8 cellular contexts compared by ENCODE assay signal in the genomic region with DNA sequence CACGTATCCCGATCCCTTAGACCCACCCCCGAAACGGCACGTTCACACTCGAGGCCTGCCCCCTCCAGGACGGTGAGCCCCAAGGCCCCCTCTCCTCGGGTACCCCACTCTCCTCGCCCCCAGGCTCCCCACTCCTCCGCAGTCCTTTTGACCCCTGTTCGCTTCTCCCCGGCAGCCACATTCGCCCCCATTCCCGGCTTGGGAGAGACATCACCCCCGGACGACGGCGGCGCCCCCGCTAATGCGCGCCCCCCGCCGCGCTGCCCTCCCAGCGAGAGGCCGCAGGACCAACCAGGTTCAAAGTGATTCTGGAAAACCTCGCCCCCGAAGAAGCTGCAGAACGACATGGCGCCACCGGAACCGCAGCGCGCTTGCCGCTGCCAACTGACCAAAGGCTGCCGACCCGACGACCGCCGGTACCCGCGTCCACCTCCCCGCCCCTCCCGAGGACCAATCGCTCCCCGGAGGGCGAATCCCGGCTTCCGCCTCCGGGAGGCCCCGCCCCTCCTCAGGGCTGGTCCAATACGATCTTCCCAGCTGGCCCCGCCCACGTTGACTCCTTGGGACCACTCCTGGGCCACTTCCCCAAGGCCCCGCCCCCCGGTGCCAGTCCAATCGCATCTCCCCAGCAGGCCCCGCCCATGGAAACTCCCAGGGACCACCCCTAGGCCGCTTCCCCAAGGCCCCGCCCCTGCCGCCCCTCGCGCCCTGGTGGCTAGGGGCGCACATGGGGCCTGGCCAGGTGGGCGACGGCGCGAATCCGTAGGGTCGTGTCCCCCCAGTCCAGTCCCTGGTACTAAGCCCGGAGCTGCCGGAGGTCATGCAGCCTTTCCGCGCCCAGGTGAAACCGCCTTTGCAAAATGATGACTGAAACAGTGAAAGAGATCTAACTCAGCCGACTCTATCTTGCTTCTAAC. TPM values are rescaled to one million over a fixed set of nuclear protein-coding genes. Genes with fewer than 3 reads are reported as not detected.
DNase-seq lines count a peak whose midpoint lies in the region; ATAC-seq, FAIRE-seq and TF ChIP-seq lines count a peak whose summit lies in the region.

MSRB1 (minus strand) TSS at position 390 of the 917 bp plus-strand sequence; CDS start at position 347, 43 bp downstream.

- 0 out of 2 replicates have a peak, but pooled peaks have one; percentile 13 for TF ChIP-seq CTCF in A673 (conservative IDR thresholded peaks at IDR 0.05; ENCODE audit: low read depth, low read length)
- no peak for TF ChIP-seq CTCF in VCaP (conservative IDR thresholded peaks at IDR 0.05)
- TF ChIP-seq CTCF in breast epithelium (IDR thresholded peaks at IDR 0.05): no peak

- intact Hi-C loops in A673 (cut with micrococcal nuclease; ENCODE audit: unreplicated experiment): no loop called here
- intact Hi-C loops in breast epithelium (cut with DNase I; ENCODE audit: low total_unique reads): no loop called here

- no peaks in the 10 kb centered on the region for H3K9me3 ChIP-seq in A673 (ENCODE audit: low read depth, low read length, poor library complexity, severe bottlenecking)
- no peaks in the 10 kb centered on the region for H3K9me3 ChIP-seq in breast epithelium
- no peaks in the 10 kb centered on the region for H3K9me3 ChIP-seq in iPS-20b (ENCODE audit: insufficient read depth, low read depth, low read length)
- H3K9me3 ChIP-seq in small intestine (ENCODE audit: control insufficient read depth, low read depth): no peaks in the 10 kb centered on the region

- H3K36me3 ChIP-seq in A673 (ENCODE audit: insufficient read depth, low read length, poor library complexity, severe bottlenecking) (no peaks in the 10 kb centered on the region), breast epithelium (no peaks in the 10 kb centered on the region), iPS-20b (ENCODE audit: insufficient read depth, low read depth, low read length) (peaks cover 17% of the 10 kb centered on the region; the same call in 1 of the 2 replicates), small intestine (ENCODE audit: control insufficient read depth in 2 of 2, insufficient read depth in 2 of 2, low read length in 2 of 2) (peaks cover 4 to 7% of the 10 kb centered on the region in 2 donors)

- no TSS peak for BruUV-seq in A673 (replicated peaks; lab: Mats Ljungman, UMichigan)

- peak within 1 kb of the TSS; percentile 73 for H3K4me3 ChIP-seq in A673 (ENCODE audit: low read depth, low read length, poor library complexity, severe bottlenecking)
- H3K4me3 ChIP-seq in breast epithelium: peak within 1 kb of the TSS; percentile 74 to 86 (median 84)
- H3K4me3 ChIP-seq in iPS-20b (ENCODE audit: low read length): peak within 1 kb of the TSS; percentile 87
- peak within 1 kb of the TSS; percentile 75 to 84 for H3K4me3 ChIP-seq in small intestine (ENCODE audit: low read depth in 1 of 2, low read length in 2 of 2)

- peak within 1 kb of the TSS; percentile 83 for H3K9ac ChIP-seq in iPS-20b (ENCODE audit: low read depth, low read length)

- POLR2A ChIA-PET in A673 (lab: Charles Lee; ENCODE audit: low non-redundant PET): no interaction called here

- FAIRE-seq in small intestine (lab: Jason Lieb, UNC): no peak

- DNase-seq in A673 (ENCODE audit: low spot score): peak; percentile 100
- peak; percentile 98 for DNase-seq in NCI-H2196 treated with DMSO at 0.1 percent for 48 hours (lab: John Stamatoyannopoulos, UW; ENCODE audit: unreplicated experiment)
- peak; percentile 99 to 100 for DNase-seq in breast epithelium (ENCODE audit: low spot score in 2 of 2)
- peak; percentile 100 for DNase-seq in small intestine

- H3K4me1 ChIP-seq in A673 (ENCODE audit: insufficient read depth, low read length, poor library complexity, severe bottlenecking) (peaks cover 18% of the 10 kb centered on the region), breast epithelium (peaks cover 0 to 10% of the 10 kb centered on the region in 2 donors), iPS-20b (ENCODE audit: insufficient read depth, low read length) (no peaks in the 10 kb centered on the region), small intestine (ENCODE audit: control insufficient read depth in 2 of 2, insufficient read depth in 1 of 2, low read depth in 1 of 2, low read length in 1 of 2) (peaks cover 0 to 2% of the 10 kb centered on the region in 2 donors)

- CTCF ChIA-PET in A673 (lab: Charles Lee): no interaction called here

- peak; percentile 64 for TF ChIP-seq POLR2A in breast epithelium (IDR thresholded peaks at IDR 0.05)

- peak; percentile 80 for ATAC-seq in GM18870 (IDR thresholded peaks at IDR 0.05; ENCODE audit: unreplicated experiment)
- peak; percentile 92 for ATAC-seq in HG03135 (IDR thresholded peaks at IDR 0.05; ENCODE audit: unreplicated experiment)

- H3K27me3 ChIP-seq in A673 (replicated peaks; ENCODE audit: insufficient read depth, low read depth, low read length, poor library complexity): no peaks in the 10 kb centered on the region
- no peaks in the 10 kb centered on the region for H3K27me3 ChIP-seq in breast epithelium
- no peaks in the 10 kb centered on the region; the same call in 1 of the 2 replicates for H3K27me3 ChIP-seq in iPS-20b (ENCODE audit: insufficient read depth, low read length)
- no peaks in the 10 kb centered on the region for H3K27me3 ChIP-seq in small intestine (ENCODE audit: control insufficient read depth in 2 of 2, insufficient read depth in 2 of 2, low read length in 2 of 2)

- 0 to 1% (median 1%) methylated on average over 56 to 77 of the region's 77 CpGs for WGBS in small intestine, 3 donors

- H3K27ac ChIP-seq in A673 (ENCODE audit: low read depth, low read length, poor library complexity, severe bottlenecking) (peak within 1 kb of the TSS; percentile 73), VCaP (peak within 1 kb of the TSS; percentile 65), breast epithelium (peak within 1 kb of the TSS; percentile 75 to 77), iPS-20b (ENCODE audit: low read length) (no peak within 1 kb of the TSS), small intestine (ENCODE audit: low read depth in 1 of 2, low read length in 1 of 2) (peak within 1 kb of the TSS; percentile 76 to 78)

RNA-seq across cellular contexts. Expression of gene MSRB1, which starts in this region (rescaled TPM):
- 17.7 and 23.4 TPM in 2 replicates for total RNA-seq in A673 (2021)
- total RNA-seq in breast epithelium: 10 to 100 TPM; 12.1 to 17.4 (median 17.0) TPM
- 100 to 1,000 TPM in 1 of 3 donors, 10 to 100 TPM in 2; 50.6 to 105 (median 59.2) TPM for polyA plus RNA-seq in small intestine
